8 cellular contexts compared by ENCODE assay signal in the genomic region with DNA sequence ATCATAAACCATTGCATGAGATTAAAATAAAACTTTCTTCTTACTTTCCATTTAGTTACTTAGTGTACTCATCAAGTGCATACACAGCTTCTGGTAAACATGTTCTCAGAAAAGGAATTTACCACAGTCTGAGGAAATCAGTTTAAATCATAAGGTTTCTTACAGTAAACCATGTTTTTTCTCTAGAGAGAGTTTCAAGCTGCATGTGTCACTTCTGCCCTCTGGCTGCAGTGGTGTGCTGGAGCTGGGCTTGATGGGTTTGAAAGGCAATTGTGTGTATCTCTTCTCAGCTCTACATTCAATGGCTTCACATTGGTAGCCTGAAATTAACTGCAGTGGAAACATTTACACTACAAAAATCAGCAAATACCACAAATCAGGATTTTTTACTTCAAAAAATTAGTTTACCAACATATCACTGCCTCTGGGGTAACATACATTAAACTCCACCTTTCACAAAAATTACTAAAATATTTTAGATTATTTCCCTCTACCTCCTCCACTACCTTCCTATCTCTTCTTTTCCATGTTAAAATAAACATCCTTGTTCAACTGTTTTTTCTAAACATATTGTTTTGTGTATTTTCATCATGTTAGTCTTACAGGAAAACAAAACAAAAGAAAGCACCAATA.
DNase-seq lines count a peak whose midpoint lies in the region; ATAC-seq and TF ChIP-seq lines count a peak whose summit lies in the region.

No MANE protein-coding gene starts in this region.

- H3K9me2 ChIP-seq in SK-N-SH, result peaks cover 3% of the 10 kb centered on the region; the same call in 1 of the 2 replicates
- H3K9me2 ChIP-seq in OCI-LY7 (ENCODE audit: insufficient read depth, low read length), result no peaks in the 10 kb centered on the region

- H3K27ac ChIP-seq in SK-N-SH (ENCODE audit: low read depth in 2 of 2, low read length in 1 of 2) (no peak overlapping the region), OCI-LY7 (ENCODE audit: low read depth, low read length, poor library complexity, severe bottlenecking) (no peak overlapping the region)

- TF ChIP-seq RAD21 in SK-N-SH (IDR thresholded peaks at IDR 0.05; ENCODE audit: low read length), result peak; percentile 80

- H4K20me1 ChIP-seq in SK-N-SH (ENCODE audit: insufficient read depth) (no peaks in the 10 kb centered on the region), OCI-LY7 (ENCODE audit: insufficient read depth, low read length) (no peaks in the 10 kb centered on the region)

- ATAC-seq in SK-N-SH treated with all-trans-retinoic acid at 6 μM for 48 hours (no peak), HG02938 (IDR thresholded peaks at IDR 0.05; ENCODE audit: unreplicated experiment) (no peak), GM21390 (IDR thresholded peaks at IDR 0.05; ENCODE audit: unreplicated experiment) (no peak)

- H3K4me1 Mint-ChIP-seq in glutamatergic neuron (ENCODE audit: low read depth, unreplicated experiment), result peaks cover 5% of the 10 kb centered on the region

- no peaks in the 10 kb centered on the region for H3K9me3 Mint-ChIP-seq in glutamatergic neuron (ENCODE audit: unreplicated experiment)

- intact Hi-C loops in OCI-LY7 (cut with micrococcal nuclease; ENCODE audit: unreplicated experiment), result no loop called here

- H3K4me2 ChIP-seq in SK-N-SH, result no peak overlapping the region
- H3K4me2 ChIP-seq in OCI-LY7 (ENCODE audit: low read length), result no peak overlapping the region

- CTCF ChIA-PET in SK-N-SH (lab: Yijun Ruan, JAX) (interaction anchor here (0.6 to 1.5 kb wide), 16 partner anchors 8 to 1078 kb away, joined by 3 to 11 read pairs (median 4); no protein-coding TSS in a partner anchor), OCI-LY7 (lab: Charles Lee; ENCODE audit: unreplicated experiment) (no interaction called here)

- H3K4me1 ChIP-seq in SK-N-SH (ENCODE audit: control insufficient read depth in 1 of 2, insufficient read depth in 2 of 2, low read depth in 1 of 2, low read length in 1 of 2) (no peaks in the 10 kb centered on the region; a peak in 1 of 4 replicates), OCI-LY7 (ENCODE audit: insufficient read depth, low read length, poor library complexity, severe bottlenecking) (no peaks in the 10 kb centered on the region)

- DNase-seq in SK-N-SH, result no peak
- DNase-seq in OCI-LY7 (ENCODE audit: low spot score), result no peak
- peak; percentile 27 for DNase-seq in glutamatergic neuron
- peak; percentile 83 for DNase-seq in superior temporal gyrus (ENCODE audit: extremely low spot score)
- DNase-seq in KG1 (lab: John Stamatoyannopoulos, UW), result no peak

- H3K36me3 Mint-ChIP-seq in glutamatergic neuron (ENCODE audit: unreplicated experiment), result no peaks in the 10 kb centered on the region

- no peaks in the 10 kb centered on the region for H3K27me3 Mint-ChIP-seq in glutamatergic neuron (ENCODE audit: unreplicated experiment)

- H3K27me3 ChIP-seq in SK-N-SH (ENCODE audit: insufficient read depth), result no peaks in the 10 kb centered on the region

- H3K9me3 ChIP-seq in SK-N-SH (no peaks in the 10 kb centered on the region), OCI-LY7 (ENCODE audit: low read length) (no peaks in the 10 kb centered on the region)

- no TSS peak for BruUV-seq in OCI-LY7 (replicated peaks; lab: Mats Ljungman, UMichigan)

- no peaks in the 10 kb centered on the region for H3F3A ChIP-seq in SK-N-SH (replicated peaks; ENCODE audit: insufficient read depth)

- no peak overlapping the region for H3K9ac ChIP-seq in SK-N-SH

- no peak overlapping the region for H2AFZ ChIP-seq in SK-N-SH (ENCODE audit: low read depth)
- no peak overlapping the region for H2AFZ ChIP-seq in OCI-LY7 (ENCODE audit: low read length)

- H3K79me2 ChIP-seq in SK-N-SH (ENCODE audit: insufficient read depth), result no peaks in the 10 kb centered on the region
- H3K79me2 ChIP-seq in OCI-LY7 (ENCODE audit: insufficient read depth, low read depth, low read length), result no peaks in the 10 kb centered on the region

- TF ChIP-seq EP300 in SK-N-SH (IDR thresholded peaks at IDR 0.05; ENCODE audit: borderline replicate concordance in 1 of 2, low read depth in 1 of 2, low read length in 1 of 2), result no peak

- POLR2A ChIA-PET in SK-N-SH (lab: Yijun Ruan, JAX), result no interaction called here
- POLR2A ChIA-PET in OCI-LY7 (lab: Charles Lee), result no interaction called here

- H3K36me3 ChIP-seq in SK-N-SH (replicated peaks in 1 of 2; ENCODE audit: control insufficient read depth in 1 of 2, insufficient read depth in 2 of 2, low read length in 1 of 2) (no peaks in the 10 kb centered on the region), OCI-LY7 (ENCODE audit: insufficient read depth, low read length) (no peaks in the 10 kb centered on the region)

- H3K4me3 ChIP-seq in SK-N-SH (ENCODE audit: low read depth in 2 of 2, low read length in 1 of 2), result no peak overlapping the region; a peak in 1 of 4 replicates
- no peak overlapping the region for H3K4me3 ChIP-seq in OCI-LY7 (ENCODE audit: low read depth, low read length, poor library complexity, severe bottlenecking)

- TF ChIP-seq CTCF in SK-N-SH (IDR thresholded peaks at IDR 0.05), result peak; percentile 43
- 0 out of 2 replicates have a peak, but pooled peaks have one; percentile 30 for TF ChIP-seq CTCF in OCI-LY7 (conservative IDR thresholded peaks at IDR 0.05; ENCODE audit: low read length)
- no peak for TF ChIP-seq CTCF in glutamatergic neuron (IDR thresholded peaks at IDR 0.05; ENCODE audit: partially characterized antibody, unreplicated experiment)

- no peak overlapping the region for H3K4me3 Mint-ChIP-seq in glutamatergic neuron (ENCODE audit: unreplicated experiment)

- H3K27ac Mint-ChIP-seq in glutamatergic neuron (ENCODE audit: unreplicated experiment), result no peak overlapping the region

TF ChIP-seq in SK-N-SH, 30 proteins besides CTCF, POLR2A, EP300 and RAD21:
- TF ChIP-seq SMC3 (IDR thresholded peaks at IDR 0.05; ENCODE audit: low read depth, low read length), result peak; percentile 57
- no peak for TF ChIP-seq ELF1 (IDR thresholded peaks at IDR 0.05)
- TF ChIP-seq, protein P1, sequence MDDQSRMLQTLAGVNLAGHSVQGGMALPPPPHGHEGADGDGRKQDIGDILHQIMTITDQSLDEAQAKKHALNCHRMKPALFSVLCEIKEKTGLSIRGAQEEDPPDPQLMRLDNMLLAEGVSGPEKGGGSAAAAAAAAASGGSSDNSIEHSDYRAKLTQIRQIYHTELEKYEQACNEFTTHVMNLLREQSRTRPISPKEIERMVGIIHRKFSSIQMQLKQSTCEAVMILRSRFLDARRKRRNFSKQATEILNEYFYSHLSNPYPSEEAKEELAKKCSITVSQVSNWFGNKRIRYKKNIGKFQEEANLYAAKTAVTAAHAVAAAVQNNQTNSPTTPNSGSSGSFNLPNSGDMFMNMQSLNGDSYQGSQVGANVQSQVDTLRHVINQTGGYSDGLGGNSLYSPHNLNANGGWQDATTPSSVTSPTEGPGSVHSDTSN (IDR thresholded peaks at IDR 0.05), result no peak

TF ChIP-seq in SK-N-SH treated with all-trans-retinoic acid at 6 μM for 48 hours, 23 proteins besides CTCF, POLR2A, EP300 and RAD21:
- no peak for TF ChIP-seq RARB (CRISPR knock-in tag; IDR thresholded peaks at IDR 0.05)
- TF ChIP-seq ZFP30 (CRISPR knock-in tag; IDR thresholded peaks at IDR 0.05), result no peak
- TF ChIP-seq, protein P2, sequence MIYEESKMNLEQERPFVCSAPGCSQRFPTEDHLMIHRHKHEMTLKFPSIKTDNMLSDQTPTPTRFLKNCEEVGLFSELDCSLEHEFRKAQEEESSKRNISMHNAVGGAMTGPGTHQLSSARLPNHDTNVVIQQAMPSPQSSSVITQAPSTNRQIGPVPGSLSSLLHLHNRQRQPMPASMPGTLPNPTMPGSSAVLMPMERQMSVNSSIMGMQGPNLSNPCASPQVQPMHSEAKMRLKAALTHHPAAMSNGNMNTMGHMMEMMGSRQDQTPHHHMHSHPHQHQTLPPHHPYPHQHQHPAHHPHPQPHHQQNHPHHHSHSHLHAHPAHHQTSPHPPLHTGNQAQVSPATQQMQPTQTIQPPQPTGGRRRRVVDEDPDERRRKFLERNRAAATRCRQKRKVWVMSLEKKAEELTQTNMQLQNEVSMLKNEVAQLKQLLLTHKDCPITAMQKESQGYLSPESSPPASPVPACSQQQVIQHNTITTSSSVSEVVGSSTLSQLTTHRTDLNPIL (CRISPR knock-in tag; IDR thresholded peaks at IDR 0.05; ENCODE audit: low read depth), result no peak
- TF ChIP-seq ARNTL (CRISPR knock-in tag; IDR thresholded peaks at IDR 0.05; ENCODE audit: borderline replicate concordance, low read depth), result no peak
- no peak for TF ChIP-seq ESRRG (CRISPR knock-in tag; IDR thresholded peaks at IDR 0.05)
- no peak for TF ChIP-seq CSDC2 (CRISPR knock-in tag; IDR thresholded peaks at IDR 0.05)
- TF ChIP-seq ISL1 (CRISPR knock-in tag; IDR thresholded peaks at IDR 0.05), result no peak
- no peak for TF ChIP-seq POU6F1 (CRISPR knock-in tag; IDR thresholded peaks at IDR 0.05; ENCODE audit: borderline replicate concordance, low read depth)
- TF ChIP-seq SNAI2 (CRISPR knock-in tag; IDR thresholded peaks at IDR 0.05), result no peak
- TF ChIP-seq ZNF70 (CRISPR knock-in tag; IDR thresholded peaks at IDR 0.05), result no peak
- TF ChIP-seq ZFP3 (CRISPR knock-in tag; IDR thresholded peaks at IDR 0.05), result no peak
- no peak for TF ChIP-seq ZNF8 (CRISPR knock-in tag; IDR thresholded peaks at IDR 0.05)

Comparison
In these comparisons a context has a peak if more than half of its experiments do, and no peak if none do; other contexts are left out.
1. DNase-seq: peak in glutamatergic neuron (single experiment) and superior temporal gyrus (single experiment); none in SK-N-SH (single experiment), OCI-LY7 (single experiment) and KG1 (single experiment).